ENCODE assay signal across 18 cellular contexts in genomic region chr19:55071913-55072312, GRCh38. TPM values are rescaled to one million over a fixed set of nuclear protein-coding genes. Genes with fewer than 3 reads are reported as not detected.
"Had no signal": no experiment of that assay in that cellular context is flagged by ENCODE, and none has a peak within 500 bp of the region (broad histone marks: within the 10 kb centered on the region; RNA-seq: fewer than 3 reads in every experiment).

No MANE protein-coding gene starts in this region.

- H3K36me3 ChIP-seq: left ventricle myocardium inferior, right lobe of liver had no signal

- ATAC-seq: activated CD8-positive, alpha-beta memory T cell treated with anti-CD3 and anti-CD28 coated beads, Interleukin-2, amount 10 ng/mL, durations not matched to agents 7 days and 5 days; effector memory CD8-positive, alpha-beta T cell; stimulated activated naive CD8-positive, alpha-beta T cell treated with anti-CD3 and anti-CD28 coated beads, Interleukin-15, amount 100 ng/mL, for 72 hours had no signal

- H3K4me1 ChIP-seq: right lobe of liver had no signal

- H3K4me2 ChIP-seq: smooth muscle cell had no signal

- H3K27ac ChIP-seq: left ventricle myocardium inferior, right lobe of liver, testis, VCaP had no signal

- H3K9me3 ChIP-seq: right lobe of liver, testis had no signal

- H3K27me3 ChIP-seq: right lobe of liver, testis had no signal

- DNase-seq: activated CD4-positive, alpha-beta memory T cell treated with anti-CD3 and anti-CD28 coated beads for 36 hours; activated CD4-positive, alpha-beta T cell treated with anti-CD3 and anti-CD28 coated beads for 1 hour; activated CD8-positive, alpha-beta memory T cell treated with anti-CD3 and anti-CD28 coated beads, Interleukin-2, amount 10 ng/mL, durations not matched to agents 7 days and 5 days; activated naive CD4-positive, alpha-beta T cell treated with anti-CD3 and anti-CD28 coated beads for 36 hours; activated T-cell treated with anti-CD3 and anti-CD28 coated beads, Interleukin-2, amount 50 U/mL, for 1 hour; dermis blood vessel endothelial cell; effector memory CD8-positive, alpha-beta T cell; kidney; left ventricle myocardium inferior; stimulated activated naive CD8-positive, alpha-beta T cell treated with anti-CD3 and anti-CD28 coated beads, Interleukin-15, amount 100 ng/mL, for 72 hours; T-helper 1 cell; testis had no signal

- H3K4me3 ChIP-seq: left ventricle myocardium inferior, right lobe of liver, smooth muscle cell, testis had no signal

RNA-seq across cellular contexts. Expression of gene GP6, which starts 33.8 kb away (rescaled TPM):
- total RNA-seq: activated CD4-positive, alpha-beta memory T cell treated with anti-CD3 and anti-CD28 coated beads for 36 hours; activated naive CD4-positive, alpha-beta T cell treated with anti-CD3 and anti-CD28 coated beads for 36 hours; chondrocyte; dermis blood vessel endothelial cell; epithelial cell of proximal tubule; pulmonary artery endothelial cell; smooth muscle cell had no signal
- polyA plus RNA-seq: smooth muscle cell had no signal
